18 cellular contexts compared by ENCODE assay signal in genomic region chr20:29743101-29743931, GRCh38.
"Had no signal": no experiment of that assay in that cellular context is flagged by ENCODE, and none has a peak within 500 bp of the region (broad histone marks: within the 10 kb centered on the region; RNA-seq: fewer than 3 reads in every experiment).

No MANE protein-coding gene starts in this region.

- DNase-seq: activated CD4-positive, alpha-beta T cell treated with anti-CD3 and anti-CD28 coated beads, Interleukin-2, amount 50 U/mL, for 1 hour; activated CD4-positive, CD25-positive, alpha-beta regulatory T cell treated with anti-CD3 and anti-CD28 coated beads, Interleukin-2, amount 50 U/mL, for 72 hours; activated naive CD4-positive, alpha-beta T cell treated with anti-CD3 and anti-CD28 coated beads for 36 hours; central memory CD4-positive, alpha-beta T cell; colonic mucosa; heart left ventricle; immature natural killer cell; mesendoderm; stimulated activated CD4-positive, alpha-beta T cell treated with anti-CD3 and anti-CD28 coated beads, Interleukin-4, amount 100 ng/mL, for 24 hours; T-helper 2 cell had no signal

- H3K9me3 ChIP-seq: colonic mucosa, thoracic aorta had no signal

- H3K36me3 Mint-ChIP-seq: brain; immature natural killer cell; stimulated activated effector memory CD8-positive, alpha-beta T cell treated with anti-CD3 and anti-CD28 coated beads, Interleukin-12 subunit alpha, Interleukin-12 subunit beta, amount 100 ng/mL, for 72 hours had no signal

- H3K27me3 ChIP-seq: colonic mucosa had no signal

- H3K79me2 ChIP-seq: parathyroid adenoma had no signal

- H3K4me1 Mint-ChIP-seq: brain; nephron; stimulated activated effector memory CD8-positive, alpha-beta T cell treated with anti-CD3 and anti-CD28 coated beads, Interleukin-12 subunit alpha, Interleukin-12 subunit beta, amount 100 ng/mL, for 72 hours had no signal

- H3K27ac Mint-ChIP-seq: activated naive CD4-positive, alpha-beta T cell treated with anti-CD3 and anti-CD28 coated beads for 36 hours; brain; immature natural killer cell; nephron; stimulated activated effector memory CD8-positive, alpha-beta T cell treated with anti-CD3 and anti-CD28 coated beads, Interleukin-12 subunit alpha, Interleukin-12 subunit beta, amount 100 ng/mL, for 72 hours had no signal

- H3K36me3 ChIP-seq: colonic mucosa, heart left ventricle, thoracic aorta had no signal

- H2AFZ ChIP-seq: parathyroid adenoma had no signal

- H3K9ac ChIP-seq: parathyroid adenoma had no signal

- H3K4me2 ChIP-seq: smooth muscle cell had no signal

- H3K27me3 Mint-ChIP-seq: brain had no signal

- H3K4me3 ChIP-seq: colonic mucosa, heart left ventricle, smooth muscle cell, thoracic aorta had no signal

- H3K27ac ChIP-seq: colonic mucosa, heart left ventricle, parathyroid adenoma, thoracic aorta, VCaP had no signal

- H3K4me1 ChIP-seq: colonic mucosa, heart left ventricle, parathyroid adenoma had no signal

- ATAC-seq: heart left ventricle; sciatic nerve; stimulated activated effector memory CD8-positive, alpha-beta T cell treated with anti-CD3 and anti-CD28 coated beads, Interleukin-12 subunit alpha, Interleukin-12 subunit beta, amount 100 ng/mL, for 72 hours had no signal

- H3K4me3 Mint-ChIP-seq: activated naive CD4-positive, alpha-beta T cell treated with anti-CD3 and anti-CD28 coated beads for 36 hours; brain; immature natural killer cell; nephron; stimulated activated effector memory CD8-positive, alpha-beta T cell treated with anti-CD3 and anti-CD28 coated beads, Interleukin-12 subunit alpha, Interleukin-12 subunit beta, amount 100 ng/mL, for 72 hours had no signal
